In genomic region chr6:38882157-38882556, GRCh38 we compare ENCODE assay signal across 11 cellular contexts.
"Had no signal": no experiment of that assay in that cellular context is flagged by ENCODE, and none has a peak within 500 bp of the region (broad histone marks: within the 10 kb centered on the region; RNA-seq: fewer than 3 reads in every experiment).

No MANE protein-coding gene starts in this region.

- H3K4me3 Mint-ChIP-seq: GM23338, H9, HFFc6 had no signal

- H2AFZ ChIP-seq: GM23248, GM23338 had no signal

- DNase-seq: GM23248, GOT3, H7, H9, HCEC 1CT, HFFc6 had no signal

- H3K4me1 ChIP-seq: HAP-1 had no signal

- H3K4me2 ChIP-seq: GM23338 had no signal

- H3K9me3 Mint-ChIP-seq: GM23338, H9, HFFc6 had no signal

- H3K27ac Mint-ChIP-seq: GM23338, H9, HFFc6 had no signal

- H3K36me3 ChIP-seq: HAP-1 had no signal

- H3K9me3 ChIP-seq: HAP-1 had no signal

- H3K9ac ChIP-seq: GM23248 had no signal

- H3K4me3 ChIP-seq: GM23248, GM23338, HAP-1 had no signal

- FAIRE-seq: H1, H54 had no signal

- H3K27ac ChIP-seq: GM23248 had no signal

- ATAC-seq: GM23338, HCT116 had no signal

- H3K4me1 Mint-ChIP-seq: GM23338, H9 had no signal
